ENCODE assay signal across 8 cellular contexts in genomic region chr12:570237-570925, GRCh38.
DNase-seq lines count a peak whose midpoint lies in the region; ATAC-seq and TF ChIP-seq lines count a peak whose summit lies in the region.

No MANE protein-coding gene starts in this region.

- H3K27me3 ChIP-seq in body of pancreas, result no peaks in the 10 kb centered on the region
- peaks cover 7% of the 10 kb centered on the region for H3K27me3 ChIP-seq in iPS-18a (ENCODE audit: control insufficient read depth, insufficient read depth, low read length)
- no peaks in the 10 kb centered on the region for H3K27me3 ChIP-seq in skeletal muscle satellite cell (ENCODE audit: control insufficient read depth, insufficient read depth, low read length)

- H3K27ac ChIP-seq in body of pancreas (peak overlapping the region; percentile 19 to 83 (median 58)), iPS-18a (ENCODE audit: low read length) (no peak overlapping the region)

- H3K4me1 ChIP-seq in body of pancreas (peaks cover 27% of the 10 kb centered on the region), iPS-18a (ENCODE audit: control insufficient read depth, low read depth, low read length) (peaks cover 3% of the 10 kb centered on the region), skeletal muscle satellite cell (ENCODE audit: control insufficient read depth, insufficient read depth, low read length) (peaks cover 32% of the 10 kb centered on the region)

- TF ChIP-seq CTCF in AG09319 (IDR thresholded peaks at IDR 0.05; ENCODE audit: low read depth, low read length) (no peak), body of pancreas (IDR thresholded peaks at IDR 0.05) (no peak)

- H3K9me3 ChIP-seq in body of pancreas, result no peaks in the 10 kb centered on the region
- H3K9me3 ChIP-seq in iPS-18a (ENCODE audit: control insufficient read depth, low read depth, low read length), result no peaks in the 10 kb centered on the region
- no peaks in the 10 kb centered on the region for H3K9me3 ChIP-seq in skeletal muscle satellite cell (replicated peaks; ENCODE audit: low read length)

- TF ChIP-seq POLR2A in body of pancreas (IDR thresholded peaks at IDR 0.05), result peak; percentile 19 to 40 (median 29)

- peak overlapping the region; percentile 91 for H3K4me2 ChIP-seq in skeletal muscle satellite cell (ENCODE audit: low read length)

- peak overlapping the region in 1 of 2 donors; percentile 43 for H3K4me3 ChIP-seq in body of pancreas
- peak overlapping the region; percentile 79 for H3K4me3 ChIP-seq in iPS-18a (ENCODE audit: low read length)
- peak overlapping the region; percentile 82 for H3K4me3 ChIP-seq in skeletal muscle satellite cell (ENCODE audit: low read length)

- ATAC-seq in body of pancreas (peak; percentile 82), HG03196 (IDR thresholded peaks at IDR 0.05; ENCODE audit: unreplicated experiment) (no peak)

- 20 to 30% methylated on average over 3 to 27 of the region's 27 CpGs for WGBS in body of pancreas, 2 donors

- DNase-seq in AG09319 (ENCODE audit: extremely low read depth, low read depth) (peak; percentile 57), HT1080 (ENCODE audit: low read depth) (peak; percentile 88), body of pancreas (peak; percentile 53 to 80 (median 59)), NCI-H2196 (lab: John Stamatoyannopoulos, UW; ENCODE audit: unreplicated experiment) (no peak), MV-4-11 (lab: John Stamatoyannopoulos, UW) (no peak)

- no peaks in the 10 kb centered on the region for H3K36me3 ChIP-seq in body of pancreas (replicated peaks in 1 of 2; ENCODE audit: insufficient read depth in 1 of 2, low read depth in 2 of 2)
- H3K36me3 ChIP-seq in iPS-18a (ENCODE audit: control insufficient read depth, low read depth, low read length), result no peaks in the 10 kb centered on the region
- no peaks in the 10 kb centered on the region for H3K36me3 ChIP-seq in skeletal muscle satellite cell (ENCODE audit: insufficient read depth, low read length)

- H3K9ac ChIP-seq in iPS-18a (ENCODE audit: low read length) (peak overlapping the region; percentile 53), skeletal muscle satellite cell (ENCODE audit: low read depth, low read length) (peak overlapping the region; percentile 79)

- intact Hi-C loops in body of pancreas (cut with DNase I), result no loop called here

Comparison
In these comparisons a context has a peak if more than half of its experiments do, and no peak if none do; other contexts are left out.
1. DNase-seq: peak in AG09319 (single experiment), HT1080 (single experiment) and body of pancreas (4 of 4); none in NCI-H2196 (single experiment) and MV-4-11 (single experiment).